ENCODE assay signal across 8 cellular contexts in the genomic region with DNA sequence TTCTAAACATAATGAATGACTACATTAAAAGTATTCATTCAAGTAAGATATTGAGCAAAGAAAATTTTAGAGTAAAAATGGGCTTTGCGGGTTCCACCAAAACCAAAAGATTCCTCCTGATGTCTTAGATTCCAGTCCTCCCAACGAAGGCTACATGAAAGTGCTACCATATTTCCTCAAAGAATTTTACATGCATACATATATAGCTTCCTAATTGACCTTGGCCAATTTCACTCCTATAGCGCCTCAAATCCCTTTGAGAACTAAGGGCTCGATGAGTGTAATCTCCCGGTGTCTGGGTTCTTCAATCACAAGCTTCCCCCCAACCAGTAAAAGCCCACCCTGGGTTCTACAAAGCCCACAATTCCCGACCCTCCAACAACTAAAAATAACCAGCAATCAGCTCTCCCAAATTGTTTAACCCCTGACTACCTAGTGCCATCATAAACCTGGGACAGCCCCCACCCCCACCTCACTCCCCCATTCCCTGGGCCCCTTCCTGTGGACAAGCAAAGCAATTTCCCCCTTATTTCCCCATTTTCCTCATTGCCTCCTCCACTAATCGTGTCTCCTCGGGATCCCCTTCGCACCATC. TPM values are rescaled to one million over a fixed set of nuclear protein-coding genes. Genes with fewer than 3 reads are reported as not detected.
DNase-seq lines count a peak whose midpoint lies in the region; ATAC-seq and TF ChIP-seq lines count a peak whose summit lies in the region.

No MANE protein-coding gene starts in this region.

- H3F3A ChIP-seq in MM.1S (ENCODE audit: insufficient read depth, low read length) = peaks cover 15% of the 10 kb centered on the region

- intact Hi-C loops in dorsolateral prefrontal cortex (cut with DNase I) = loop anchor here (5.0 to 10.0 kb wide), 4 partner anchors 50 to 215 kb away; no protein-coding TSS in a partner anchor

- DNase-seq in MM.1S (no peak), dorsolateral prefrontal cortex (no peak), NOMO-1 (lab: John Stamatoyannopoulos, UW; ENCODE audit: unreplicated experiment in 2 of 2) (no peak), COLO668 (lab: John Stamatoyannopoulos, UW; ENCODE audit: unreplicated experiment) (no peak)
- DNase-seq in activated CD8-positive, alpha-beta memory T cell treated with anti-CD3 and anti-CD28 coated beads, Interleukin-2, amount 50 U/mL, for 48 hours = no peak

- H4K20me1 ChIP-seq in BLaER1 treated with 17β-estradiol and CSF1 and Interleukin-3, amounts not matched to agents 10 nM and 100 nM = peaks cover 40 to 59% (median 51%) of the 10 kb centered on the region in 11 experiments
- H4K20me1 ChIP-seq in MM.1S (ENCODE audit: insufficient read depth, low read length) = peaks cover 16% of the 10 kb centered on the region; the same call in 1 of the 2 replicates

- H3K36me3 ChIP-seq in BLaER1 treated with 17β-estradiol and CSF1 and Interleukin-3, amounts not matched to agents 10 nM and 100 nM = peaks cover 0 to 8% (median 5%) of the 10 kb centered on the region in 11 experiments; a peak in 10 of 22 replicates
- H3K36me3 ChIP-seq in MM.1S (replicated peaks; ENCODE audit: insufficient read depth, low read length) = no peaks in the 10 kb centered on the region

- H3K27ac Mint-ChIP-seq in nephron = peak overlapping the region; percentile 87 to 93 (median 90)

- ATAC-seq in HG03196 (IDR thresholded peaks at IDR 0.05; ENCODE audit: unreplicated experiment) = no peak

- peaks cover 60% of the 10 kb centered on the region for H3K79me2 ChIP-seq in MM.1S (ENCODE audit: low read length)

- peak overlapping the region; percentile 95 to 96 (median 95) for H3K4me3 Mint-ChIP-seq in nephron

- no peaks in the 10 kb centered on the region for H3K27me3 ChIP-seq in BLaER1 treated with 17β-estradiol and CSF1 and Interleukin-3, amounts not matched to agents 10 nM and 100 nM
- no peaks in the 10 kb centered on the region for H3K27me3 ChIP-seq in MM.1S (replicated peaks; ENCODE audit: insufficient read depth, low read length)
- H3K27me3 ChIP-seq in dorsolateral prefrontal cortex = no peaks in the 10 kb centered on the region

- H3K4me1 ChIP-seq in BLaER1 treated with 17β-estradiol and CSF1 and Interleukin-3, amounts not matched to agents 10 nM and 100 nM = peaks cover 46 to 59% (median 53%) of the 10 kb centered on the region in 10 experiments
- H3K4me1 ChIP-seq in MM.1S (ENCODE audit: low read length) = peaks cover 32% of the 10 kb centered on the region

- H3K9me2 ChIP-seq in MM.1S (replicated peaks; ENCODE audit: insufficient read depth, low read length) = no peaks in the 10 kb centered on the region

- peak overlapping the region; percentile 88 to 99 (median 95) for H3K27ac ChIP-seq in BLaER1 treated with 17β-estradiol and CSF1 and Interleukin-3, amounts not matched to agents 10 nM and 100 nM
- H3K27ac ChIP-seq in MM.1S (ENCODE audit: low read length) (peak overlapping the region; percentile 76), dorsolateral prefrontal cortex (peak overlapping the region; percentile 84 to 100 (median 98))

- H3K9me3 Mint-ChIP-seq in nephron = no peaks in the 10 kb centered on the region

- H3K9me3 ChIP-seq in BLaER1 treated with 17β-estradiol and CSF1 and Interleukin-3, amounts not matched to agents 10 nM and 100 nM (replicated peaks in 1 of 11) = peaks cover 0 to 2% (median 0%) of the 10 kb centered on the region in 11 experiments; a peak in 1 of 22 replicates
- no peaks in the 10 kb centered on the region for H3K9me3 ChIP-seq in MM.1S (replicated peaks; ENCODE audit: insufficient read depth, low read length)

- no peak overlapping the region for H2AFZ ChIP-seq in MM.1S (ENCODE audit: low read length)

- TF ChIP-seq CTCF in MM.1S (IDR thresholded peaks at IDR 0.05; ENCODE audit: low read length) (no peak), dorsolateral prefrontal cortex (IDR thresholded peaks at IDR 0.05 in 54 of 56, conservative IDR thresholded peaks at IDR 0.05 in 2 of 56; ENCODE audit: low read depth in 1 of 56, partially characterized antibody in 56 of 56) (peak in 1 of 56 donors; percentile 5), nephron (IDR thresholded peaks at IDR 0.05; ENCODE audit: unreplicated experiment in 3 of 3) (no peak)

- peak overlapping the region; percentile 77 to 96 (median 93) for H3K4me2 ChIP-seq in BLaER1 treated with 17β-estradiol and CSF1 and Interleukin-3, amounts not matched to agents 10 nM and 100 nM
- peak overlapping the region; percentile 79 for H3K4me2 ChIP-seq in MM.1S (ENCODE audit: low read depth, low read length)

- peak overlapping the region; percentile 92 to 100 (median 96) for H3K9ac ChIP-seq in BLaER1 treated with 17β-estradiol and CSF1 and Interleukin-3, amounts not matched to agents 10 nM and 100 nM
- H3K9ac ChIP-seq in MM.1S (ENCODE audit: low read length) = peak overlapping the region; percentile 98

- H3K36me3 Mint-ChIP-seq in nephron (ENCODE audit: low read depth) = peaks cover 6% of the 10 kb centered on the region

- peak overlapping the region; percentile 85 to 95 (median 92) for H3K4me3 ChIP-seq in BLaER1 treated with 17β-estradiol and CSF1 and Interleukin-3, amounts not matched to agents 10 nM and 100 nM
- peak overlapping the region; percentile 92 for H3K4me3 ChIP-seq in MM.1S (ENCODE audit: low read length)
- peak overlapping the region; percentile 59 to 99 (median 91) for H3K4me3 ChIP-seq in dorsolateral prefrontal cortex

- no peaks in the 10 kb centered on the region for H3K27me3 Mint-ChIP-seq in nephron (ENCODE audit: low read depth)

- H3K4me1 Mint-ChIP-seq in nephron = peaks cover 51% of the 10 kb centered on the region

RNA-seq across cellular contexts. Expression of a gene that starts 1.2 kb away (rescaled TPM):
- 100 to 1,000 TPM; 101 to 349 (median 174) TPM for total RNA-seq in dorsolateral prefrontal cortex

RNA-seq across cellular contexts. Expression of a gene that starts 47.0 kb away (rescaled TPM):
- 100 to 1,000 TPM in 100 of 120 experiments, 10 to 100 TPM in 20; 78.7 to 162 (median 121) TPM for total RNA-seq in dorsolateral prefrontal cortex
